In genomic region chr4:21948347-21949072, GRCh38 we compare ENCODE assay signal across 9 cellular contexts.
A peak's percentile ranks its signal among the peaks of the same experiment; 100 is the strongest.
DNase-seq lines count a peak whose midpoint lies in the region; ATAC-seq lines count a peak whose summit lies in the region.
"Had no signal": no experiment of that assay in that cellular context is flagged by ENCODE, and none has a peak within 500 bp of the region (broad histone marks: within the 10 kb centered on the region; RNA-seq: fewer than 3 reads in every experiment).

Gene KCNIP4 (minus strand): TSS chr4:21948772.

- H3K4me1 Mint-ChIP-seq in stimulated activated effector memory CD8-positive, alpha-beta T cell treated with anti-CD3 and anti-CD28 coated beads, Interleukin-12 subunit alpha, Interleukin-12 subunit beta, amount 100 ng/mL, for 72 hours, result no peaks in the 10 kb centered on the region

- peaks cover 0 to 5% of the 10 kb centered on the region in 2 donors for H3K4me1 ChIP-seq in muscle layer of duodenum (ENCODE audit: control insufficient read depth in 1 of 2, insufficient read depth in 2 of 2, low read length in 2 of 2)

- DNase-seq in COLO668 (lab: John Stamatoyannopoulos, UW; ENCODE audit: unreplicated experiment), result peak; percentile 32
- peak; percentile 24 for DNase-seq in HuH-7 (ENCODE audit: low spot score)
- DNase-seq in NAMALWA (ENCODE audit: low spot score), result no peak
- no peak for DNase-seq in stimulated activated effector memory CD8-positive, alpha-beta T cell treated with anti-CD3 and anti-CD28 coated beads, Interleukin-12 subunit alpha, Interleukin-12 subunit beta, amount 100 ng/mL, for 72 hours (ENCODE audit: low spot score in 2 of 2)
- no peak for DNase-seq in LoVo (ENCODE audit: low spot score)

- H3K9me3 Mint-ChIP-seq in stimulated activated effector memory CD8-positive, alpha-beta T cell treated with anti-CD3 and anti-CD28 coated beads, Interleukin-12 subunit alpha, Interleukin-12 subunit beta, amount 100 ng/mL, for 72 hours, result peaks cover 16% of the 10 kb centered on the region

- peak within 1 kb of the TSS; percentile 28 to 63 for H3K4me3 ChIP-seq in muscle layer of duodenum (ENCODE audit: low read depth in 1 of 2, low read length in 2 of 2)

- no peaks in the 10 kb centered on the region for H3K36me3 Mint-ChIP-seq in stimulated activated effector memory CD8-positive, alpha-beta T cell treated with anti-CD3 and anti-CD28 coated beads, Interleukin-12 subunit alpha, Interleukin-12 subunit beta, amount 100 ng/mL, for 72 hours

- peak within 1 kb of the TSS; percentile 32 for H3K27ac ChIP-seq in cingulate gyrus (ENCODE audit: low read depth, low read length)
- H3K27ac ChIP-seq in muscle layer of duodenum (ENCODE audit: low read length), result no peak within 1 kb of the TSS

- H3K27me3 ChIP-seq in muscle layer of duodenum (ENCODE audit: low read depth, low read length), result peaks cover 10% of the 10 kb centered on the region

- no peaks in the 10 kb centered on the region for H3K36me3 ChIP-seq in muscle layer of duodenum (ENCODE audit: control insufficient read depth in 1 of 2, insufficient read depth in 2 of 2, low read length in 2 of 2)

- H3K27ac Mint-ChIP-seq in stimulated activated effector memory CD8-positive, alpha-beta T cell treated with anti-CD3 and anti-CD28 coated beads, Interleukin-12 subunit alpha, Interleukin-12 subunit beta, amount 100 ng/mL, for 72 hours, result no peak within 1 kb of the TSS
- H3K27ac Mint-ChIP-seq: activated naive CD4-positive, alpha-beta T cell treated with anti-CD3 and anti-CD28 coated beads, Interleukin-2, amount 50 U/mL, for 72 hours had no signal

- H3K4me3 Mint-ChIP-seq in stimulated activated effector memory CD8-positive, alpha-beta T cell treated with anti-CD3 and anti-CD28 coated beads, Interleukin-12 subunit alpha, Interleukin-12 subunit beta, amount 100 ng/mL, for 72 hours, result no peak within 1 kb of the TSS

- H3K9me3 ChIP-seq in muscle layer of duodenum (ENCODE audit: control insufficient read depth in 1 of 2, low read length in 2 of 2), result no peaks in the 10 kb centered on the region

- no peak for ATAC-seq in stimulated activated effector memory CD8-positive, alpha-beta T cell treated with anti-CD3 and anti-CD28 coated beads, Interleukin-12 subunit alpha, Interleukin-12 subunit beta, amount 100 ng/mL, for 72 hours
- no peak for ATAC-seq in HG03108 (IDR thresholded peaks at IDR 0.05; ENCODE audit: unreplicated experiment)

Comparison
In these comparisons a context has a peak if more than half of its experiments do, and no peak if none do; other contexts are left out.
1. DNase-seq: peak in COLO668 (single experiment) and HuH-7 (single experiment); none in NAMALWA (single experiment), stimulated activated effector memory CD8-positive, alpha-beta T cell treated with anti-CD3 and anti-CD28 coated beads, Interleukin-12 subunit alpha, Interleukin-12 subunit beta, amount 100 ng/mL, for 72 hours (0 of 2) and LoVo (single experiment).